ENCODE assay signal across 1 cellular context in genomic region chr20:37990571-37991151, GRCh38.
TF ChIP-seq lines count a peak whose summit lies in the region.

No MANE protein-coding gene starts in this region.

TF ChIP-seq in SK-N-SH, 30 proteins besides CTCF, POLR2A, EP300 and RAD21 (continued from another document):
- TF ChIP-seq MEF2A (IDR thresholded peaks at IDR 0.05; ENCODE audit: borderline replicate concordance, low read depth) (0 out of 2 replicates have a peak, but pooled peaks have one; percentile 16), MXI1 (IDR thresholded peaks at IDR 0.05; ENCODE audit: low read depth, low read length) (peak; percentile 53), SIN3A (IDR thresholded peaks at IDR 0.05; ENCODE audit: borderline replicate concordance, low read depth, low read length) (no peak), TEAD4 (IDR thresholded peaks at IDR 0.05; ENCODE audit: borderline replicate concordance, insufficient read depth) (no peak), GABPA (IDR thresholded peaks at IDR 0.05; ENCODE audit: low read depth) (no peak), YY1 (IDR thresholded peaks at IDR 0.05; ENCODE audit: low read depth) (no peak), RXRA (IDR thresholded peaks at IDR 0.05; ENCODE audit: borderline replicate concordance, low read depth) (no peak), RCOR1 (IDR thresholded peaks at IDR 0.05; ENCODE audit: low read length) (peak; percentile 85; the same call in 1 of the 2 replicates), PBX3 (IDR thresholded peaks at IDR 0.05) (no peak), ELF1 (IDR thresholded peaks at IDR 0.05) (no peak), TCF12 (IDR thresholded peaks at IDR 0.05) (peak; percentile 76), IRF3 (IDR thresholded peaks at IDR 0.05; ENCODE audit: low read depth, low read length) (no peak), USF2 (IDR thresholded peaks at IDR 0.05; ENCODE audit: borderline replicate concordance, low read depth, low read length) (no peak), EZH2phosphoT487 (IDR thresholded peaks at IDR 0.05; ENCODE audit: borderline replicate concordance, low read depth) (no peak), GATA2 (CRISPR knock-in tag; IDR thresholded peaks at IDR 0.05) (peak; percentile 97), ZBTB33 (IDR thresholded peaks at IDR 0.05; ENCODE audit: borderline replicate concordance, low read depth) (no peak), NFIC (IDR thresholded peaks at IDR 0.05; ENCODE audit: borderline replicate concordance) (no peak), TAF1 (IDR thresholded peaks at IDR 0.05; ENCODE audit: borderline replicate concordance, low read depth, low read length) (no peak), JUND (IDR thresholded peaks at IDR 0.05) (no peak), FOXM1 (IDR thresholded peaks at IDR 0.05; ENCODE audit: low read depth) (no peak), NRF1 (IDR thresholded peaks at IDR 0.05; ENCODE audit: low read depth, low read length) (no peak), USF1 (IDR thresholded peaks at IDR 0.05; ENCODE audit: borderline replicate concordance, low read depth) (no peak), FOXJ3 (CRISPR knock-in tag; IDR thresholded peaks at IDR 0.05) (peak; percentile 93), CHD2 (IDR thresholded peaks at IDR 0.05; ENCODE audit: low read length, partially characterized antibody) (peak; percentile 73)
